Comparison of ENCODE assay signal across 10 cellular contexts in the genomic region with DNA sequence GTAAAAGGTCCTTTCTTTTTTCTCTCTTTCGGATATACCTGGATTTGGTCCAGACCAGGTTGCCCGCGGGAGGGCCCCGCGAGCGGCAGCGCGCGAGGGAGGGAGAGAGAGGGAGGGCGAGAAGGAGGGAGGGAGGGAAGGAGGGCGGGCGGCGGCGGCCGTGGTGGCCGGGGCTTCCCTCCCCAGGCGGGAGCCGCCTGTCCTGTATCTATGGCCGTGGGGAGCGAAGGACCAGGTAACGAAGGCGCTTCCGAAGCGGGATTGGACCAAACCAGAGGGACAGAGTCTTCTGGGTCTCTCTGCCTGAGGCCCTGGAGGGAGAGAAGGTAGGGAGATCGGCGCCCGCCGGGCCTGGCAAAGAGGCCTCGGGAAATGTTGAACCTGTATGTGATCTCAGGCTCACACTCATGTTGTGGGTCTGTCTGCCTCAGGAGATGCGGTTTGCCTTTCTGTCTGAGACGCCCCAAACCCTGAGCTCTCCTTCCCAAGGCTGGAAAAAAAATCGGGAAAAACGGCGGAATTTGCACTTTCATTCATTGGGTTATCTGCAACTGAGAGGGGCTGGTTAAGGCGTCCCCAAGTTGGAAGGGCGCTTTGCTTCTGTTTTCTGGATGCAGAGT. TPM values are rescaled to one million over a fixed set of nuclear protein-coding genes. Genes with fewer than 3 reads are reported as not detected.
DNase-seq lines count a peak whose midpoint lies in the region; ATAC-seq, FAIRE-seq and TF ChIP-seq lines count a peak whose summit lies in the region.
"Had no signal": no experiment of that assay in that cellular context is flagged by ENCODE, and none has a peak within 500 bp of the region (broad histone marks: within the 10 kb centered on the region; RNA-seq: fewer than 3 reads in every experiment).

No MANE protein-coding gene starts in this region.

- POLR2A ChIA-PET in activated CD4-positive, alpha-beta T cell treated with anti-CD3 and anti-CD28 coated beads, Interleukin-2, amount 10 ng/mL, durations not matched to agents 7 days and 5 days (lab: Charles Lee): no interaction called here

- peak overlapping the region; percentile 57 for H3K27ac Mint-ChIP-seq in activated CD4-positive, alpha-beta T cell treated with anti-CD3 and anti-CD28 coated beads, Interleukin-2, amount 10 ng/mL, durations not matched to agents 7 days and 5 days

- DNase-seq in activated CD4-positive, alpha-beta T cell treated with anti-CD3 and anti-CD28 coated beads, Interleukin-2, amount 10 ng/mL, durations not matched to agents 7 days and 5 days: no peak
- no peak for DNase-seq in activated CD4-positive, alpha-beta T cell treated with anti-CD3 and anti-CD28 coated beads, Interleukin-2, amount 50 U/mL, for 4 hours
- DNase-seq in RWPE2 (ENCODE audit: low spot score) (no peak), stomach (no peak), HTR-8/SVneo (ENCODE audit: insufficient read length, low spot score) (no peak)
- no peak for DNase-seq in activated effector memory CD4-positive, alpha-beta T cell treated with anti-CD3 and anti-CD28 coated beads, Interleukin-2, amount 50 U/mL, for 16 hours
- DNase-seq: SHP77 treated with DMSO at 0.1 percent for 48 hours had no signal

- H3K27ac ChIP-seq in RWPE2 (ENCODE audit: poor library complexity, severe bottlenecking) (no peak overlapping the region), stomach (no peak overlapping the region)
- H3K27ac ChIP-seq: BLaER1 treated with 17β-estradiol and CSF1 and Interleukin-3, amounts not matched to agents 10 nM and 100 nM had no signal

- H3K4me3 ChIP-seq in RWPE2 (ENCODE audit: severe bottlenecking): peak overlapping the region; percentile 29
- peak overlapping the region; percentile 32 for H3K4me3 ChIP-seq in iPS-15b (ENCODE audit: low read depth, low read length)
- H3K4me3 ChIP-seq in stomach: peak overlapping the region; percentile 42 to 56 (median 54)

- peaks cover 22% of the 10 kb centered on the region for H3K4me1 Mint-ChIP-seq in activated CD4-positive, alpha-beta T cell treated with anti-CD3 and anti-CD28 coated beads, Interleukin-2, amount 10 ng/mL, durations not matched to agents 7 days and 5 days

- H3K9ac ChIP-seq in iPS-15b (ENCODE audit: low read depth, low read length): no peak overlapping the region

- H3K36me3 ChIP-seq in RWPE2 (ENCODE audit: low read depth): no peaks in the 10 kb centered on the region
- H3K36me3 ChIP-seq in iPS-15b (ENCODE audit: control insufficient read depth, insufficient read depth, low read length): no peaks in the 10 kb centered on the region
- H3K36me3 ChIP-seq in stomach: no peaks in the 10 kb centered on the region
- H3K36me3 ChIP-seq: BLaER1 treated with 17β-estradiol and CSF1 and Interleukin-3, amounts not matched to agents 10 nM and 100 nM had no signal

- TF ChIP-seq POLR2A in stomach (IDR thresholded peaks at IDR 0.05): no peak

- no peaks in the 10 kb centered on the region for H3K9me3 Mint-ChIP-seq in activated CD4-positive, alpha-beta T cell treated with anti-CD3 and anti-CD28 coated beads, Interleukin-2, amount 10 ng/mL, durations not matched to agents 7 days and 5 days

- H3K36me3 Mint-ChIP-seq in activated CD4-positive, alpha-beta T cell treated with anti-CD3 and anti-CD28 coated beads, Interleukin-2, amount 10 ng/mL, durations not matched to agents 7 days and 5 days (ENCODE audit: low read depth): no peaks in the 10 kb centered on the region

- CTCF ChIA-PET in activated CD4-positive, alpha-beta T cell treated with anti-CD3 and anti-CD28 coated beads, Interleukin-2, amount 10 ng/mL, durations not matched to agents 7 days and 5 days (lab: Charles Lee): interaction anchor here (1.9 kb wide), 1 partner anchor 12 kb away, joined by 5 read pairs; no protein-coding TSS in a partner anchor

- intact Hi-C loops in stomach (cut with DNase I; ENCODE audit: low total_unique reads): no loop called here

- peaks cover 99% of the 10 kb centered on the region for H3K27me3 Mint-ChIP-seq in activated CD4-positive, alpha-beta T cell treated with anti-CD3 and anti-CD28 coated beads, Interleukin-2, amount 10 ng/mL, durations not matched to agents 7 days and 5 days

- H3K27me3 ChIP-seq in RWPE2 (ENCODE audit: insufficient read depth, poor library complexity, severe bottlenecking) (peaks cover 98% of the 10 kb centered on the region), iPS-15b (ENCODE audit: control insufficient read depth, insufficient read depth, low read length) (peaks cover 100% of the 10 kb centered on the region), stomach (peaks cover 79 to 100% (median 100%) of the 10 kb centered on the region in 3 donors)

- H3K4me1 ChIP-seq in RWPE2 (ENCODE audit: insufficient read depth, poor library complexity, severe bottlenecking): peaks cover under 1% of the 10 kb centered on the region
- H3K4me1 ChIP-seq in iPS-15b (ENCODE audit: control insufficient read depth, insufficient read depth, low read length): no peaks in the 10 kb centered on the region
- H3K4me1 ChIP-seq in stomach: peaks cover 26 to 47% (median 41%) of the 10 kb centered on the region in 4 donors

- 5 to 7% (median 6%) methylated on average over 28 to 36 of the region's 36 CpGs for WGBS in stomach, 5 donors

- no peaks in the 10 kb centered on the region for H3K9me3 ChIP-seq in RWPE2 (ENCODE audit: severe bottlenecking)
- H3K9me3 ChIP-seq in iPS-15b (ENCODE audit: control insufficient read depth, insufficient read depth, low read length): no peaks in the 10 kb centered on the region
- H3K9me3 ChIP-seq in stomach: no peaks in the 10 kb centered on the region

- ATAC-seq in RWPE2 (ENCODE audit: low read depth) (no peak), HG02973 (IDR thresholded peaks at IDR 0.05; ENCODE audit: unreplicated experiment) (no peak)

- TF ChIP-seq CTCF in RWPE2 (IDR thresholded peaks at IDR 0.05; ENCODE audit: poor library complexity, severe bottlenecking) (no peak), stomach (IDR thresholded peaks at IDR 0.05) (no peak)

- peak overlapping the region; percentile 38 for H3K4me3 Mint-ChIP-seq in activated CD4-positive, alpha-beta T cell treated with anti-CD3 and anti-CD28 coated beads, Interleukin-2, amount 10 ng/mL, durations not matched to agents 7 days and 5 days

- TF ChIP-seq EP300 in stomach (IDR thresholded peaks at IDR 0.05): no peak

- no peak for FAIRE-seq in HTR-8/SVneo (lab: Jason Lieb, UNC)

RNA-seq across cellular contexts. Expression of gene HOXC9, which starts 5.2 kb away (rescaled TPM):
- total RNA-seq in activated CD4-positive, alpha-beta T cell treated with anti-CD3 and anti-CD28 coated beads, Interleukin-2, amount 10 ng/mL, durations not matched to agents 7 days and 5 days: not detected
- not detected for total RNA-seq in stomach
- polyA plus RNA-seq in stomach: under 1 TPM in 1 of 3 donors, not detected in 2; 0.08 TPM

RNA-seq across cellular contexts. Expression of gene HOXC10, which starts 9.9 kb away (rescaled TPM):
- total RNA-seq in activated CD4-positive, alpha-beta T cell treated with anti-CD3 and anti-CD28 coated beads, Interleukin-2, amount 10 ng/mL, durations not matched to agents 7 days and 5 days: not detected
- not detected for total RNA-seq in stomach
- polyA plus RNA-seq in stomach: not detected

RNA-seq across cellular contexts. Expression of gene HOXC8, which starts 14.0 kb away (rescaled TPM):
- not detected for total RNA-seq in activated CD4-positive, alpha-beta T cell treated with anti-CD3 and anti-CD28 coated beads, Interleukin-2, amount 10 ng/mL, durations not matched to agents 7 days and 5 days
- not detected for total RNA-seq in stomach
- polyA plus RNA-seq in stomach: under 1 TPM in 1 of 3 donors, not detected in 2; 0.08 TPM

RNA-seq across cellular contexts. Expression of gene HOTAIR, which starts 20.0 kb away (rescaled TPM):
- not detected for total RNA-seq in activated CD4-positive, alpha-beta T cell treated with anti-CD3 and anti-CD28 coated beads, Interleukin-2, amount 10 ng/mL, durations not matched to agents 7 days and 5 days
- not detected for total RNA-seq in stomach
- polyA plus RNA-seq in stomach: not detected

RNA-seq across cellular contexts. Expression of gene HOXC11, which starts 21.9 kb away (rescaled TPM):
- not detected for total RNA-seq in activated CD4-positive, alpha-beta T cell treated with anti-CD3 and anti-CD28 coated beads, Interleukin-2, amount 10 ng/mL, durations not matched to agents 7 days and 5 days
- not detected for total RNA-seq in stomach
- not detected for polyA plus RNA-seq in stomach
